Comparison of ENCODE assay signal across 18 cellular contexts in genomic region chr2:24874025-24874424, GRCh38. TPM values are rescaled to one million over a fixed set of nuclear protein-coding genes. Genes with fewer than 3 reads are reported as not detected.
A peak's percentile ranks its signal among the peaks of the same experiment; 100 is the strongest.
DNase-seq lines count a peak whose midpoint lies in the region; ATAC-seq, FAIRE-seq and TF ChIP-seq lines count a peak whose summit lies in the region.
"Had no signal": no experiment of that assay in that cellular context is flagged by ENCODE, and none has a peak within 500 bp of the region (broad histone marks: within the 10 kb centered on the region; RNA-seq: fewer than 3 reads in every experiment).

No MANE protein-coding gene starts in this region.

- no peaks in the 10 kb centered on the region for H3K9me3 ChIP-seq in BLaER1 treated with 17β-estradiol and CSF1 and Interleukin-3, amounts not matched to agents 10 nM and 100 nM (replicated peaks in 1 of 11)
- H3K9me3 ChIP-seq in ascending aorta: no peaks in the 10 kb centered on the region
- no peaks in the 10 kb centered on the region for H3K9me3 ChIP-seq in psoas muscle
- H3K9me3 ChIP-seq in MG63: no peaks in the 10 kb centered on the region
- H3K9me3 ChIP-seq: A549, upper lobe of right lung had no signal

- no peak for TF ChIP-seq CTCF in ascending aorta (IDR thresholded peaks at IDR 0.05)
- no peak for TF ChIP-seq CTCF in psoas muscle (IDR thresholded peaks at IDR 0.05)
- TF ChIP-seq CTCF in lower leg skin (IDR thresholded peaks at IDR 0.05): no peak

- no peak overlapping the region for H3K9ac ChIP-seq in BLaER1 treated with 17β-estradiol and CSF1 and Interleukin-3, amounts not matched to agents 10 nM and 100 nM

- no peak for FAIRE-seq in GM19239 (lab: Jason Lieb, UNC)
- FAIRE-seq: A549 had no signal

- DNase-seq in ascending aorta (ENCODE audit: low spot score in 2 of 2): peak in 1 of 2 donors; percentile 82
- DNase-seq in left cardiac atrium: peak; percentile 66
- DNase-seq in psoas muscle: peak; percentile 68 to 78
- DNase-seq in MG63: no peak
- no peak for DNase-seq in GM19239 (ENCODE audit: insufficient read length, low spot score)
- no peak for DNase-seq in DMS153 treated with DMSO at 0.1 percent for 48 hours (lab: John Stamatoyannopoulos, UW; ENCODE audit: unreplicated experiment)
- DNase-seq in lower leg skin (ENCODE audit: low spot score in 2 of 2): no peak
- DNase-seq: activated T-cell treated with anti-CD3 and anti-CD28 coated beads, Interleukin-2, amount 50 U/mL, for 1 hour; CD4-positive, alpha-beta T cell; DMS79; NCI-H1930; NCI-H524; PC-9; stimulated activated CD4-positive, alpha-beta T cell treated with anti-CD3 and anti-CD28 coated beads, Interleukin-4, amount 100 ng/mL, for 24 hours; upper lobe of right lung had no signal

- H3K4me3 ChIP-seq in BLaER1 treated with 17β-estradiol and CSF1 and Interleukin-3, amounts not matched to agents 10 nM and 100 nM: no peak overlapping the region
- no peak overlapping the region for H3K4me3 ChIP-seq in ascending aorta
- no peak overlapping the region for H3K4me3 ChIP-seq in psoas muscle
- H3K4me3 ChIP-seq in MG63: no peak overlapping the region
- H3K4me3 ChIP-seq in lower leg skin (ENCODE audit: low read depth, poor library complexity, severe bottlenecking): no peak overlapping the region
- H3K4me3 ChIP-seq: A549, lung, PC-9, upper lobe of right lung had no signal

- no peaks in the 10 kb centered on the region for H3K27me3 ChIP-seq in BLaER1 treated with 17β-estradiol and CSF1 and Interleukin-3, amounts not matched to agents 10 nM and 100 nM
- H3K27me3 ChIP-seq in ascending aorta: no peaks in the 10 kb centered on the region
- H3K27me3 ChIP-seq in psoas muscle (ENCODE audit: insufficient read depth in 3 of 3, low read length in 2 of 3): no peaks in the 10 kb centered on the region
- H3K27me3 ChIP-seq in MG63: no peaks in the 10 kb centered on the region
- H3K27me3 ChIP-seq: upper lobe of right lung had no signal

- TF ChIP-seq POLR2A in lower leg skin (IDR thresholded peaks at IDR 0.05): no peak

- peaks cover 0 to 48% (median 31%) of the 10 kb centered on the region in 11 experiments; a peak in 21 of 22 replicates for H3K36me3 ChIP-seq in BLaER1 treated with 17β-estradiol and CSF1 and Interleukin-3, amounts not matched to agents 10 nM and 100 nM
- H3K36me3 ChIP-seq in ascending aorta: no peaks in the 10 kb centered on the region
- no peaks in the 10 kb centered on the region for H3K36me3 ChIP-seq in psoas muscle (ENCODE audit: insufficient read depth in 1 of 2, low read depth in 1 of 2)
- H3K36me3 ChIP-seq in MG63: no peaks in the 10 kb centered on the region
- H3K36me3 ChIP-seq: upper lobe of right lung had no signal

- 71 to 79% (median 77%) methylated on average over 9 of the region's 9 CpGs for WGBS in psoas muscle, 3 donors
- WGBS in lower leg skin, 2 donors: 76 to 83% methylated on average over 8 to 9 of the region's 9 CpGs

- intact Hi-C loops in ascending aorta (cut with DNase I): no loop called here
- intact Hi-C loops in left cardiac atrium (cut with DNase I): no loop called here
- intact Hi-C loops in psoas muscle (cut with DNase I): loop anchor here in 1 of 2 donors (5.0 kb wide), 1 partner anchor 43 kb away; no protein-coding TSS in a partner anchor
- intact Hi-C loops in lower leg skin (cut with DNase I; ENCODE audit: low total_unique reads): no loop called here

- H4K20me1 ChIP-seq in BLaER1 treated with 17β-estradiol and CSF1 and Interleukin-3, amounts not matched to agents 10 nM and 100 nM: peaks cover 13 to 84% (median 66%) of the 10 kb centered on the region in 11 experiments; a peak in 20 of 22 replicates

- peak overlapping the region in 7 of 11 experiments; percentile 4 to 89 (median 70); a peak in 9 of 22 replicates for H3K4me2 ChIP-seq in BLaER1 treated with 17β-estradiol and CSF1 and Interleukin-3, amounts not matched to agents 10 nM and 100 nM
- H3K4me2 ChIP-seq: A549, PC-9 had no signal

- H3K4me1 ChIP-seq in BLaER1 treated with 17β-estradiol and CSF1 and Interleukin-3, amounts not matched to agents 10 nM and 100 nM: peaks cover 18 to 72% (median 53%) of the 10 kb centered on the region in 10 experiments
- H3K4me1 ChIP-seq in ascending aorta (no peaks in the 10 kb centered on the region), psoas muscle (no peaks in the 10 kb centered on the region)
- H3K4me1 ChIP-seq: A549 had no signal

- H3K27ac ChIP-seq in BLaER1 treated with 17β-estradiol and CSF1 and Interleukin-3, amounts not matched to agents 10 nM and 100 nM: no peak overlapping the region
- H3K27ac ChIP-seq in ascending aorta (peak overlapping the region; percentile 33 to 80), psoas muscle (peak overlapping the region; percentile 60)
- H3K27ac ChIP-seq: A549, PC-9, upper lobe of right lung had no signal

- peak in 1 of 2 donors; percentile 21 for ATAC-seq in left cardiac atrium
- peak in 3 of 4 donors; percentile 18 to 42 (median 34) for ATAC-seq in psoas muscle
- ATAC-seq: A549, upper lobe of right lung had no signal

RNA-seq across cellular contexts. Expression of gene ADCY3, which starts 46.0 kb away (rescaled TPM):
- total RNA-seq in ascending aorta (140 TPM), left cardiac atrium (10 to 100 TPM; 42.7 to 44.0 TPM), psoas muscle (10 to 100 TPM; 12.1 to 15.2 (median 12.9) TPM), lower leg skin (10 to 100 TPM; 29.3 to 51.9 (median 43.1) TPM)
- 1 to 10 TPM; 9.2 to 10.0 (median 9.5) TPM for polyA plus RNA-seq in psoas muscle
- total RNA-seq in MG63 (2014; rRNA removed; shearing (Covaris generic); ENCODE audit: low replicate concordance): 6.7 and 6.9 TPM in 2 replicates

Comparison
In these comparisons a context has a peak if more than half of its experiments do, and no peak if none do; other contexts are left out.
1. H3K27ac ChIP-seq: peak in ascending aorta (2 of 2) and psoas muscle (single experiment); none in BLaER1 treated with 17β-estradiol and CSF1 and Interleukin-3, amounts not matched to agents 10 nM and 100 nM (0 of 11).
2. DNase-seq: peak in left cardiac atrium (single experiment) and psoas muscle (2 of 2); none in MG63 (single experiment), GM19239 (single experiment), DMS153 treated with DMSO at 0.1 percent for 48 hours (single experiment) and lower leg skin (0 of 2).